Comparison of ENCODE assay signal across 8 cellular contexts in genomic region chr6:110518281-110518623, GRCh38. TPM values are rescaled to one million over a fixed set of nuclear protein-coding genes. Genes with fewer than 3 reads are reported as not detected.
A peak's percentile ranks its signal among the peaks of the same experiment; 100 is the strongest.
DNase-seq lines count a peak whose midpoint lies in the region; TF ChIP-seq lines count a peak whose summit lies in the region.

No MANE protein-coding gene starts in this region.

- H3K4me3 ChIP-seq in OCI-LY7 (ENCODE audit: low read depth, low read length, poor library complexity, severe bottlenecking) (no peak overlapping the region), epithelial cell of esophagus (ENCODE audit: low read length) (no peak overlapping the region), tibial nerve (no peak overlapping the region), esophagus muscularis mucosa (no peak overlapping the region)

- no peaks in the 10 kb centered on the region for H3K79me2 ChIP-seq in OCI-LY7 (ENCODE audit: insufficient read depth, low read depth, low read length)

- TF ChIP-seq EP300 in tibial nerve (IDR thresholded peaks at IDR 0.05) (no peak), esophagus muscularis mucosa (IDR thresholded peaks at IDR 0.05) (no peak)

- H3K36me3 ChIP-seq in OCI-LY7 (ENCODE audit: insufficient read depth, low read length): no peaks in the 10 kb centered on the region
- H3K36me3 ChIP-seq in tibial nerve: no peaks in the 10 kb centered on the region
- H3K36me3 ChIP-seq in esophagus muscularis mucosa: no peaks in the 10 kb centered on the region

- 13 to 18% methylated on average over 1 of the region's 1 CpG for WGBS in tibial nerve, 2 donors
- 31% methylated on average over 1 of the region's 1 CpG for WGBS in esophagus muscularis mucosa

- BruUV-seq in OCI-LY7 (replicated peaks; lab: Mats Ljungman, UMichigan): no TSS peak

- H3K9me2 ChIP-seq in OCI-LY7 (ENCODE audit: insufficient read depth, low read length): no peaks in the 10 kb centered on the region

- H3K27ac ChIP-seq in OCI-LY7 (ENCODE audit: low read depth, low read length, poor library complexity, severe bottlenecking) (no peak overlapping the region), tibial nerve (no peak overlapping the region), esophagus muscularis mucosa (replicated peaks in 1 of 4) (no peak overlapping the region)

- CTCF ChIA-PET in OCI-LY7 (lab: Charles Lee; ENCODE audit: unreplicated experiment): no interaction called here

- DNase-seq in SIG-M5 treated with dmso at 0.1 percent for 504 hours (lab: John Stamatoyannopoulos, UW; ENCODE audit: unreplicated experiment) (peak; percentile 40), SIG-M5 (lab: John Stamatoyannopoulos, UW) (no peak), OCI-LY7 (ENCODE audit: low spot score) (no peak), epithelial cell of esophagus (ENCODE audit: low read depth) (peak; percentile 31), tibial nerve (ENCODE audit: low spot score in 2 of 2) (no peak), esophagus muscularis mucosa (ENCODE audit: extremely low spot score) (no peak), posterior cingulate gyrus (no peak), NOMO-1 treated with dmso at 0.1 percent for 144 hours (lab: John Stamatoyannopoulos, UW; ENCODE audit: unreplicated experiment) (no peak)

- intact Hi-C loops in OCI-LY7 (cut with micrococcal nuclease; ENCODE audit: unreplicated experiment): no loop called here
- intact Hi-C loops in esophagus muscularis mucosa (cut with DNase I): no loop called here
- intact Hi-C loops in posterior cingulate gyrus (cut with DNase I): no loop called here

- POLR2A ChIA-PET in OCI-LY7 (lab: Charles Lee): interaction anchor here (0.6 kb wide), 1 partner anchor 805 kb away, joined by 3 read pairs; no protein-coding TSS in a partner anchor

- H3K9me3 ChIP-seq in OCI-LY7 (ENCODE audit: low read length) (no peaks in the 10 kb centered on the region), tibial nerve (no peaks in the 10 kb centered on the region), esophagus muscularis mucosa (no peaks in the 10 kb centered on the region)

- H2AFZ ChIP-seq in OCI-LY7 (ENCODE audit: low read length): no peak overlapping the region

- H3K4me1 ChIP-seq in OCI-LY7 (ENCODE audit: insufficient read depth, low read length, poor library complexity, severe bottlenecking) (no peaks in the 10 kb centered on the region), tibial nerve (peaks cover 0 to 10% (median 0%) of the 10 kb centered on the region in 4 donors), esophagus muscularis mucosa (peaks cover 0 to 10% (median 7%) of the 10 kb centered on the region in 4 donors)

- H4K20me1 ChIP-seq in OCI-LY7 (ENCODE audit: insufficient read depth, low read length): no peaks in the 10 kb centered on the region

- TF ChIP-seq CTCF in OCI-LY7 (conservative IDR thresholded peaks at IDR 0.05; ENCODE audit: low read length) (peak; percentile 66), epithelial cell of esophagus (IDR thresholded peaks at IDR 0.05; ENCODE audit: insufficient read depth, low read depth, low read length, missing control alignments) (peak; percentile 55), tibial nerve (IDR thresholded peaks at IDR 0.05) (peak in 3 of 5 experiments; percentile 14 to 20 (median 15)), esophagus muscularis mucosa (IDR thresholded peaks at IDR 0.05) (peak in 1 of 3 experiments; percentile 7)

- no peak overlapping the region for H3K4me2 ChIP-seq in OCI-LY7 (ENCODE audit: low read length)

- H3K27me3 ChIP-seq in tibial nerve: no peaks in the 10 kb centered on the region
- H3K27me3 ChIP-seq in esophagus muscularis mucosa: no peaks in the 10 kb centered on the region

- TF ChIP-seq POLR2A in tibial nerve (IDR thresholded peaks at IDR 0.05) (no peak), esophagus muscularis mucosa (IDR thresholded peaks at IDR 0.05; ENCODE audit: low read depth) (no peak)

RNA-seq across cellular contexts. Expression of gene SLC22A16, which starts 41.8 kb away (rescaled TPM):
- not detected in 2 replicates for total RNA-seq in OCI-LY7 (2014; rRNA removed; shearing (Covaris generic))
- total RNA-seq in OCI-LY7 (2022) (not detected in 2 replicates), tibial nerve (not detected), esophagus muscularis mucosa (under 1 TPM in 1 of 4 donors, not detected in 3; 0.50 TPM)

Comparison
In these comparisons a context has a peak if more than half of its experiments do, and no peak if none do; other contexts are left out.
1. DNase-seq: peak in SIG-M5 treated with dmso at 0.1 percent for 504 hours (single experiment) and epithelial cell of esophagus (single experiment); none in SIG-M5 (single experiment), OCI-LY7 (single experiment), tibial nerve (0 of 2), esophagus muscularis mucosa (single experiment), posterior cingulate gyrus (0 of 10) and NOMO-1 treated with dmso at 0.1 percent for 144 hours (single experiment).